8 cellular contexts compared by ENCODE assay signal in the genomic region with DNA sequence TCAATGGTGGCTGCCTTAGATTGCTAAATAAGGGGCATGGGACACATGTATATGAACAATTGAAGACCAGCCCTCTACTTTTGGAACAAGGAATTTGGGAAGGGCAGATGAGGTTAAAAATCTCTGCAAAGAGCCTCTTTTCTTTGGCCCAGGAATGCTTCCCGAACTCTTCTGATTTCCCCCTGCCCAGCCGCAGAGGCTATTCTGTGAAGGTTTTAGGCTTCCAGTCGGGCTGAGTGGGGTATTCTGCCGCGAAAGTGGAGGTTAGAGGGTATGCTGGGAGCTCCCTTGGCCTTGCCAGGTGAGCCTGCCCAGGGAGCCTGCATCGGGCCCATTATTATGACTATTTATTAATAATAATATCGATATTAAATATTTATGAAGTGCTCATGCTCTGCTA. TPM values are rescaled to one million over a fixed set of nuclear protein-coding genes. Genes with fewer than 3 reads are reported as not detected.
DNase-seq lines count a peak whose midpoint lies in the region; ATAC-seq, FAIRE-seq and TF ChIP-seq lines count a peak whose summit lies in the region.

No MANE protein-coding gene starts in this region.

- H3K9me3 Mint-ChIP-seq in CD4-positive, alpha-beta T cell: no peaks in the 10 kb centered on the region

- H3K4me3 Mint-ChIP-seq in CD4-positive, alpha-beta T cell: peak overlapping the region; percentile 94

- dilution Hi-C loops in endothelial cell of umbilical vein (cut with MboI; ENCODE audit: extremely low pct_ligation_motif_present, low sequenced_read_pairs): no loop called here

- H3K4me1 Mint-ChIP-seq in CD4-positive, alpha-beta T cell (ENCODE audit: low read depth): peaks cover 33% of the 10 kb centered on the region

- H3K9ac ChIP-seq in OCI-LY3 (ENCODE audit: low read length) (no peak overlapping the region), endothelial cell of umbilical vein (replicated peaks; ENCODE audit: extremely low read depth, insufficient read depth, low read length) (no peak overlapping the region)

- no peak for TF ChIP-seq POLR2A in endothelial cell of umbilical vein (IDR thresholded peaks at IDR 0.05; ENCODE audit: low read depth, low read length)

- FAIRE-seq in endothelial cell of umbilical vein (lab: Jason Lieb, UNC): no peak
- FAIRE-seq in pancreas (lab: Jason Lieb, UNC): no peak

- H3K4me1 ChIP-seq in OCI-LY3 (ENCODE audit: low read length) (peaks cover 13% of the 10 kb centered on the region), endothelial cell of umbilical vein (ENCODE audit: control insufficient read depth, extremely low read depth, insufficient read depth, low read length) (peaks cover 16% of the 10 kb centered on the region), pancreas (peaks cover 0 to 13% (median 8%) of the 10 kb centered on the region in 3 donors)

- H2AFZ ChIP-seq in OCI-LY3 (ENCODE audit: low read depth, low read length): no peak overlapping the region
- H2AFZ ChIP-seq in endothelial cell of umbilical vein (ENCODE audit: low read depth, low read length): peak overlapping the region; percentile 72

- H3K36me3 Mint-ChIP-seq in CD4-positive, alpha-beta T cell (ENCODE audit: low read depth): peaks cover 10% of the 10 kb centered on the region

- H3K36me3 ChIP-seq in OCI-LY3 (replicated peaks; ENCODE audit: low read depth, low read length) (no peaks in the 10 kb centered on the region), endothelial cell of umbilical vein (ENCODE audit: control insufficient read depth in 2 of 2, extremely low read depth in 1 of 2, insufficient read depth in 2 of 2, low read length in 2 of 2) (no peaks in the 10 kb centered on the region), pancreas (no peaks in the 10 kb centered on the region)

- CTCF ChIA-PET in CD4-positive, alpha-beta T cell (lab: Charles Lee): interaction anchor here (1.5 to 4.0 kb wide), 2 partner anchors 22 to 44 kb away, joined by 3 to 40 read pairs; a partner anchor contains a TSS
- CTCF ChIA-PET in endothelial cell of umbilical vein (lab: Charles Lee): interaction anchor here (0.9 to 2.4 kb wide), 8 partner anchors 12 to 125 kb away, joined by 3 to 27 read pairs (median 6); a partner anchor contains a TSS

- no TSS peak for BruUV-seq in endothelial cell of umbilical vein (replicated peaks; lab: Mats Ljungman, UMichigan)

- 11 to 17% methylated on average over 7 of the region's 7 CpGs for WGBS in pancreas, 2 donors

- H3K79me2 ChIP-seq in OCI-LY3 (ENCODE audit: low read length) (no peaks in the 10 kb centered on the region), endothelial cell of umbilical vein (ENCODE audit: control insufficient read depth, insufficient read depth, low read length) (no peaks in the 10 kb centered on the region)

- intact Hi-C loops in CD4-positive, alpha-beta T cell (cut with DNase I, micrococcal nuclease): loop anchor here (2.0 to 10.0 kb wide), 5 partner anchors 44 to 169 kb away; a partner anchor contains a TSS
- intact Hi-C loops in endothelial cell of umbilical vein (cut with micrococcal nuclease) (loop anchor here (5.0 kb wide), 2 partner anchors 56 to 134 kb away; a partner anchor contains a TSS), pancreas (cut with DNase I) (no loop called here)

- H3K27me3 ChIP-seq in CD4-positive, alpha-beta T cell (ENCODE audit: control insufficient read depth, insufficient read depth, low read length): no peaks in the 10 kb centered on the region
- H3K27me3 ChIP-seq in OCI-LY3 (ENCODE audit: low read depth, low read length) (no peaks in the 10 kb centered on the region), endothelial cell of umbilical vein (ENCODE audit: control insufficient read depth in 2 of 2, insufficient read depth in 2 of 2, low read length in 2 of 2) (no peaks in the 10 kb centered on the region), pancreas (no peaks in the 10 kb centered on the region)

- ATAC-seq in CD4-positive, alpha-beta T cell (ENCODE audit: poor library complexity): no peak
- no peak for ATAC-seq in pancreas

- no peaks in the 10 kb centered on the region for H3K27me3 Mint-ChIP-seq in CD4-positive, alpha-beta T cell

- DNase-seq in CD4-positive, alpha-beta T cell: no peak
- DNase-seq in endothelial cell of umbilical vein (ENCODE audit: low read depth, low spot score) (no peak), pancreas (no peak), iPS-NIHi11 (ENCODE audit: low spot score) (no peak), NCI-H2107 (lab: John Stamatoyannopoulos, UW) (no peak), cortex of kidney (lab: John Stamatoyannopoulos, UW) (no peak), AG08395 (ENCODE audit: low spot score) (no peak)

- H3K4me2 ChIP-seq in OCI-LY3 (ENCODE audit: low read length): peak overlapping the region; percentile 97
- H3K4me2 ChIP-seq in endothelial cell of umbilical vein (ENCODE audit: insufficient read depth, low read length): peak overlapping the region; percentile 54

- POLR2A ChIA-PET in CD4-positive, alpha-beta T cell (lab: Charles Lee): interaction anchor here (0.9 to 5.1 kb wide), 13 partner anchors 8 to 152 kb away, joined by 3 to 221 read pairs (median 15); a partner anchor contains a TSS
- POLR2A ChIA-PET in endothelial cell of umbilical vein (lab: Charles Lee): interaction anchor here (0.8 to 1.6 kb wide), 2 partner anchors 133 to 691 kb away, joined by 3 to 8 read pairs; a partner anchor contains a TSS

- H3K27ac Mint-ChIP-seq in CD4-positive, alpha-beta T cell: peak overlapping the region; percentile 95

- no peaks in the 10 kb centered on the region for H3K9me1 ChIP-seq in endothelial cell of umbilical vein (replicated peaks; ENCODE audit: control insufficient read depth, extremely low read depth, insufficient read depth, low read length)

- H3K4me3 ChIP-seq in OCI-LY3 (ENCODE audit: low read length): peak overlapping the region; percentile 81
- H3K4me3 ChIP-seq in endothelial cell of umbilical vein (replicated peaks in 1 of 3; ENCODE audit: insufficient read depth in 1 of 3, low read depth in 1 of 3, low read length in 3 of 3): peak overlapping the region in 2 of 3 experiments; percentile 60 to 89
- H3K4me3 ChIP-seq in pancreas: peak overlapping the region; percentile 58 to 86 (median 80)

- no peaks in the 10 kb centered on the region for H3K9me3 ChIP-seq in CD4-positive, alpha-beta T cell (ENCODE audit: control insufficient read depth, low read length)
- H3K9me3 ChIP-seq in OCI-LY3 (ENCODE audit: insufficient read depth, low read length) (no peaks in the 10 kb centered on the region), endothelial cell of umbilical vein (replicated peaks; ENCODE audit: control insufficient read depth, insufficient read depth, low read length) (no peaks in the 10 kb centered on the region), pancreas (no peaks in the 10 kb centered on the region)

- H4K20me1 ChIP-seq in OCI-LY3 (ENCODE audit: insufficient read depth, low read length) (no peaks in the 10 kb centered on the region), endothelial cell of umbilical vein (replicated peaks; ENCODE audit: control insufficient read depth, extremely low read depth, insufficient read depth, low read length) (no peaks in the 10 kb centered on the region)

- no peak for TF ChIP-seq CTCF in CD4-positive, alpha-beta T cell (IDR thresholded peaks at IDR 0.05)
- no peak for TF ChIP-seq CTCF in OCI-LY3 (IDR thresholded peaks at IDR 0.05; ENCODE audit: low read depth, low read length)
- TF ChIP-seq CTCF in endothelial cell of umbilical vein (IDR thresholded peaks at IDR 0.05; ENCODE audit: extremely low read depth in 1 of 2, insufficient read depth in 1 of 2, low read depth in 1 of 2, low read length in 2 of 2): no peak
- TF ChIP-seq CTCF in pancreas (IDR thresholded peaks at IDR 0.05): no peak

- H3K27ac ChIP-seq in CD4-positive, alpha-beta T cell (ENCODE audit: low read depth, low read length): no peak overlapping the region
- H3K27ac ChIP-seq in OCI-LY3 (ENCODE audit: low read length) (no peak overlapping the region), endothelial cell of umbilical vein (ENCODE audit: insufficient read depth, low read depth, low read length) (no peak overlapping the region), pancreas (peak overlapping the region; percentile 91 to 97 (median 94))

RNA-seq across cellular contexts. Expression of a gene that starts 1.2 kb away (rescaled TPM):
- 10 to 100 TPM; 31.7 to 36.8 TPM for total RNA-seq in CD4-positive, alpha-beta T cell
- 14.4 and 17.5 TPM in 2 replicates for total RNA-seq in endothelial cell of umbilical vein
- 5.4 and 6.4 TPM in 2 replicates for polyA plus RNA-seq in endothelial cell of umbilical vein
- polyA plus RNA-seq in endothelial cell of umbilical vein (2011; cell fraction: cytosol; rRNA removed): 3.1 and 4.3 TPM in 2 replicates
- 13.3 and 18.1 TPM in 2 replicates for polyA plus RNA-seq in endothelial cell of umbilical vein (2011; cell fraction: nucleus; rRNA removed)
- polyA plus RNA-seq in endothelial cell of umbilical vein (2012): 4.3 and 6.7 TPM in 2 replicates
- polyA minus RNA-seq in endothelial cell of umbilical vein: 4.0 and 5.6 TPM in 2 replicates
- polyA minus RNA-seq in endothelial cell of umbilical vein (2011; cell fraction: cytosol; rRNA and poly(A)+ RNA removed): 5.1 TPM
- polyA minus RNA-seq in endothelial cell of umbilical vein (2011; cell fraction: nucleus; rRNA and poly(A)+ RNA removed): 6.8 and 7.0 TPM in 2 replicates
- 1 to 10 TPM; 4.8 to 7.6 (median 6.3) TPM for total RNA-seq in pancreas
- 10 to 100 TPM; 11.1 to 12.9 TPM for polyA plus RNA-seq in pancreas

RNA-seq across cellular contexts. Expression of a gene that starts 22.0 kb away (rescaled TPM):
- total RNA-seq in CD4-positive, alpha-beta T cell: 100 to 1,000 TPM; 292 to 310 TPM
- total RNA-seq in endothelial cell of umbilical vein: 177 TPM in 2 replicates
- polyA plus RNA-seq in endothelial cell of umbilical vein: 497 and 614 TPM in 2 replicates
- 363 and 410 TPM in 2 replicates for polyA plus RNA-seq in endothelial cell of umbilical vein (2011; cell fraction: cytosol; rRNA removed)
- polyA plus RNA-seq in endothelial cell of umbilical vein (2011; cell fraction: nucleus; rRNA removed): 196 and 220 TPM in 2 replicates
- 238 and 242 TPM in 2 replicates for polyA plus RNA-seq in endothelial cell of umbilical vein (2012)
- 443 and 505 TPM in 2 replicates for polyA minus RNA-seq in endothelial cell of umbilical vein
- polyA minus RNA-seq in endothelial cell of umbilical vein (2011; cell fraction: cytosol; rRNA and poly(A)+ RNA removed): 151 TPM
- 81.2 and 97.2 TPM in 2 replicates for polyA minus RNA-seq in endothelial cell of umbilical vein (2011; cell fraction: nucleus; rRNA and poly(A)+ RNA removed)
- 100 to 1,000 TPM in 1 of 6 donors, 10 to 100 TPM in 5; 43.1 to 104 (median 62.7) TPM for total RNA-seq in pancreas
- polyA plus RNA-seq in pancreas: 100 to 1,000 TPM in 1 of 2 donors, 10 to 100 TPM in 1; 55.7 to 123 TPM

RNA-seq across cellular contexts. Expression of a gene that starts 43.7 kb away (rescaled TPM):
- total RNA-seq in CD4-positive, alpha-beta T cell: 10 to 100 TPM in 1 of 2 experiments, 1 to 10 TPM in 1; 9.4 to 11.7 TPM
- total RNA-seq in endothelial cell of umbilical vein (24.9 and 28.6 TPM in 2 replicates), pancreas (10 to 100 TPM in 2 of 6 donors, 1 to 10 TPM in 4; 7.2 to 15.3 (median 9.1) TPM)
- polyA plus RNA-seq in endothelial cell of umbilical vein (7.1 and 10.2 TPM in 2 replicates), pancreas (1 to 10 TPM; 6.7 to 9.7 TPM)
- 14.5 and 15.9 TPM in 2 replicates for polyA plus RNA-seq in endothelial cell of umbilical vein (2011; cell fraction: cytosol; rRNA removed)
- polyA plus RNA-seq in endothelial cell of umbilical vein (2011; cell fraction: nucleus; rRNA removed): 15.9 and 19.6 TPM in 2 replicates
- 21.2 and 23.0 TPM in 2 replicates for polyA plus RNA-seq in endothelial cell of umbilical vein (2012)
- 10.6 and 13.1 TPM in 2 replicates for polyA minus RNA-seq in endothelial cell of umbilical vein
- 8.3 TPM for polyA minus RNA-seq in endothelial cell of umbilical vein (2011; cell fraction: cytosol; rRNA and poly(A)+ RNA removed)
- polyA minus RNA-seq in endothelial cell of umbilical vein (2011; cell fraction: nucleus; rRNA and poly(A)+ RNA removed): 8.0 and 11.6 TPM in 2 replicates

RNA-seq across cellular contexts. Expression of a gene that starts 53.6 kb away (rescaled TPM):
- 1 to 10 TPM; 2.5 to 3.0 TPM for total RNA-seq in CD4-positive, alpha-beta T cell
- 26.2 and 29.1 TPM in 2 replicates for total RNA-seq in endothelial cell of umbilical vein
- 17.3 and 21.4 TPM in 2 replicates for polyA plus RNA-seq in endothelial cell of umbilical vein
- polyA plus RNA-seq in endothelial cell of umbilical vein (2011; cell fraction: cytosol; rRNA removed): 28.6 and 31.2 TPM in 2 replicates
- 14.3 and 15.7 TPM in 2 replicates for polyA plus RNA-seq in endothelial cell of umbilical vein (2011; cell fraction: nucleus; rRNA removed)
- 27.2 and 45.2 TPM in 2 replicates for polyA plus RNA-seq in endothelial cell of umbilical vein (2012)
- polyA minus RNA-seq in endothelial cell of umbilical vein: 13.6 and 14.7 TPM in 2 replicates
- polyA minus RNA-seq in endothelial cell of umbilical vein (2011; cell fraction: cytosol; rRNA and poly(A)+ RNA removed): 10.1 TPM
- 5.5 and 8.9 TPM in 2 replicates for polyA minus RNA-seq in endothelial cell of umbilical vein (2011; cell fraction: nucleus; rRNA and poly(A)+ RNA removed)
- total RNA-seq in pancreas: 1 to 10 TPM; 3.4 to 9.7 (median 7.2) TPM
- polyA plus RNA-seq in pancreas: 1 to 10 TPM; 4.9 to 6.4 TPM

Comparison
In these comparisons a context has a peak if more than half of its experiments do, and no peak if none do; other contexts are left out.
1. H3K27ac ChIP-seq: peak in pancreas (4 of 4); none in CD4-positive, alpha-beta T cell (single experiment), OCI-LY3 (single experiment) and endothelial cell of umbilical vein (single experiment).
2. intact Hi-C loops: an anchor here in CD4-positive, alpha-beta T cell (2.0 to 10.0 kb wide) and endothelial cell of umbilical vein (5.0 kb wide); none called in pancreas.
3. Peak in every context shown above with its lines, with median percentiles within 50 percentile points of each other: H3K4me3 ChIP-seq.